In the genomic region with DNA sequence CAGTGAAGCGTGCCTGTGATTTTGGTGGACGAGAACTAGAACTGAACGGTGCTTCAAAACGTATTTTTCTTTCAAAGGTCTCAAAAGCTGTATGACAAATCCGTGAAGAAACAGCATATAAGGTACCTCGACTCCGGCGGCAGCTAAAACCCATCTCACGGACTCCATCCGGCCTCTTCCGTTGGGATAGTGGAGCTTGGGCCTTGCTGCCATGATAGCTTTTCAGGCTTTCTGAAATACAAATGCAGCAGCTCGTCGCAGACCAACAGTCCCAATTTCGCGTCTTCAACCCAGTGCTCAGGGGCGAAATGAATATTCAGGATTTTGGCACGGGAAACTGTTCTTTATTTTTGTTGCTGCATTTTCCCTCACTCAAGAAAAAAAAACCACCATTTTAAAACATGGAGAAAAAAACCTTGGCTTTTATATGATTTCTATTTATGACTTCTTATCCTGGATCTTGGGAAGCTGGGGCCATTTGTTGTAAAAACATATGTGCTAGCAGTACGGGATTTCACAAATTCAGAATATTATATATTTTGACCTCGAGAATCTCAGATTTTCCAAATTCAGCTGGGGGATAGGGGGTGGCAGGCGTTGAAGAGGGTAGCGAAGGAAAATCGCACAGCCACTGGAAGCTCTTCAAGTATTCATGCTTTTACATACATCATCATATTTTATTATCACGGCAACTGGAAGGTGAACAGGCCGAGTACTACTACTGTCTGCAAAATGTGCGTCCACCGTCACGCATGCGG, we compare ENCODE assay signal across 1 cellular context.
A peak's percentile ranks its signal among the peaks of the same experiment; 100 is the strongest.
TF ChIP-seq lines count a peak whose summit lies in the region.

No MANE protein-coding gene starts in this region.

TF ChIP-seq in K562, 482 proteins besides CTCF, POLR2A, EP300 and RAD21 (continued from another document):
- TF ChIP-seq, protein P1, sequence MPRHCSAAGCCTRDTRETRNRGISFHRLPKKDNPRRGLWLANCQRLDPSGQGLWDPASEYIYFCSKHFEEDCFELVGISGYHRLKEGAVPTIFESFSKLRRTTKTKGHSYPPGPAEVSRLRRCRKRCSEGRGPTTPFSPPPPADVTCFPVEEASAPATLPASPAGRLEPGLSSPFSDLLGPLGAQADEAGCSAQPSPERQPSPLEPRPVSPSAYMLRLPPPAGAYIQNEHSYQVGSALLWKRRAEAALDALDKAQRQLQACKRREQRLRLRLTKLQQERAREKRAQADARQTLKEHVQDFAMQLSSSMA (CRISPR knock-in tag; IDR thresholded peaks at IDR 0.05): no peak
- TF ChIP-seq PHB2 (IDR thresholded peaks at IDR 0.05; ENCODE audit: low read depth): no peak
- TF ChIP-seq U2AF1 (optimal IDR thresholded peaks at IDR 0.05; ENCODE audit: low read depth, low read length): no peak
- TF ChIP-seq RBM25 (IDR thresholded peaks at IDR 0.05; ENCODE audit: low read depth, low read length, severe bottlenecking): no peak
- TF ChIP-seq HMG20B (CRISPR knock-in tag; IDR thresholded peaks at IDR 0.05): no peak
- TF ChIP-seq, protein P2, sequence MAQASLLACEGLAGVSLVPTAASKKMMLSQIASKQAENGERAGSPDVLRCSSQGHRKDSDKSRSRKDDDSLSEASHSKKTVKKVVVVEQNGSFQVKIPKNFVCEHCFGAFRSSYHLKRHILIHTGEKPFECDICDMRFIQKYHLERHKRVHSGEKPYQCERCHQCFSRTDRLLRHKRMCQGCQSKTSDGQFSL (CRISPR knock-in tag; IDR thresholded peaks at IDR 0.05): no peak
- TF ChIP-seq, protein P2 (tag; IDR thresholded peaks at IDR 0.05): 0 out of 4 replicates have a peak, but pooled peaks of 1 of the 2 experiments have one; percentile 26
- no peak for TF ChIP-seq ZNF644 (tag; IDR thresholded peaks at IDR 0.05; ENCODE audit: low read depth)
- TF ChIP-seq DPF2 (IDR thresholded peaks at IDR 0.05): no peak
- TF ChIP-seq, protein P3, sequence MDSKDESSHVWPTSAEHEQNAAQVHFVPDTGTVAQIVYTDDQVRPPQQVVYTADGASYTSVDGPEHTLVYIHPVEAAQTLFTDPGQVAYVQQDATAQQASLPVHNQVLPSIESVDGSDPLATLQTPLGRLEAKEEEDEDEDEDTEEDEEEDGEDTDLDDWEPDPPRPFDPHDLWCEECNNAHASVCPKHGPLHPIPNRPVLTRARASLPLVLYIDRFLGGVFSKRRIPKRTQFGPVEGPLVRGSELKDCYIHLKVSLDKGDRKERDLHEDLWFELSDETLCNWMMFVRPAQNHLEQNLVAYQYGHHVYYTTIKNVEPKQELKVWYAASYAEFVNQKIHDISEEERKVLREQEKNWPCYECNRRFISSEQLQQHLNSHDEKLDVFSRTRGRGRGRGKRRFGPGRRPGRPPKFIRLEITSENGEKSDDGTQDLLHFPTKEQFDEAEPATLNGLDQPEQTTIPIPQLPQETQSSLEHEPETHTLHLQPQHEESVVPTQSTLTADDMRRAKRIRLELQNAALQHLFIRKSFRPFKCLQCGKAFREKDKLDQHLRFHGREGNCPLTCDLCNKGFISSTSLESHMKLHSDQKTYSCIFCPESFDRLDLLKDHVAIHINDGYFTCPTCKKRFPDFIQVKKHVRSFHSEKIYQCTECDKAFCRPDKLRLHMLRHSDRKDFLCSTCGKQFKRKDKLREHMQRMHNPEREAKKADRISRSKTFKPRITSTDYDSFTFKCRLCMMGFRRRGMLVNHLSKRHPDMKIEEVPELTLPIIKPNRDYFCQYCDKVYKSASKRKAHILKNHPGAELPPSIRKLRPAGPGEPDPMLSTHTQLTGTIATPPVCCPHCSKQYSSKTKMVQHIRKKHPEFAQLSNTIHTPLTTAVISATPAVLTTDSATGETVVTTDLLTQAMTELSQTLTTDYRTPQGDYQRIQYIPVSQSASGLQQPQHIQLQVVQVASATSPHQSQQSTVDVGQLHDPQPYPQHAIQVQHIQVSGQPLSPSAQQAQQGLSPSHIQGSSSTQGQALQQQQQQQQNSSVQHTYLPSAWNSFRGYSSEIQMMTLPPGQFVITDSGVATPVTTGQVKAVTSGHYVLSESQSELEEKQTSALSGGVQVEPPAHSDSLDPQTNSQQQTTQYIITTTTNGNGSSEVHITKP (IDR thresholded peaks at IDR 0.05; ENCODE audit: partially characterized antibody): peak; percentile 34
- no peak for TF ChIP-seq ZBTB7A (IDR thresholded peaks at IDR 0.05; ENCODE audit: borderline replicate concordance, control insufficient read depth, low read depth, low read length)
- no peak for TF ChIP-seq ZFP36 (IDR thresholded peaks at IDR 0.05; ENCODE audit: low read depth, low read length, partially characterized antibody)
- no peak for TF ChIP-seq KLF13 (tag; IDR thresholded peaks at IDR 0.05; ENCODE audit: borderline replicate concordance, low read depth)
- TF ChIP-seq ZNF347 (CRISPR knock-in tag; IDR thresholded peaks at IDR 0.05; ENCODE audit: low read depth): no peak
- no peak for TF ChIP-seq YY1 (IDR thresholded peaks at IDR 0.05; ENCODE audit: borderline replicate concordance in 1 of 3, control insufficient read depth in 1 of 3, extremely low read depth in 1 of 3, insufficient read depth in 3 of 3, insufficient read length in 1 of 3, insufficient replicate concordance in 2 of 3, low read depth in 1 of 3, low read length in 2 of 3)
- TF ChIP-seq, protein P4, sequence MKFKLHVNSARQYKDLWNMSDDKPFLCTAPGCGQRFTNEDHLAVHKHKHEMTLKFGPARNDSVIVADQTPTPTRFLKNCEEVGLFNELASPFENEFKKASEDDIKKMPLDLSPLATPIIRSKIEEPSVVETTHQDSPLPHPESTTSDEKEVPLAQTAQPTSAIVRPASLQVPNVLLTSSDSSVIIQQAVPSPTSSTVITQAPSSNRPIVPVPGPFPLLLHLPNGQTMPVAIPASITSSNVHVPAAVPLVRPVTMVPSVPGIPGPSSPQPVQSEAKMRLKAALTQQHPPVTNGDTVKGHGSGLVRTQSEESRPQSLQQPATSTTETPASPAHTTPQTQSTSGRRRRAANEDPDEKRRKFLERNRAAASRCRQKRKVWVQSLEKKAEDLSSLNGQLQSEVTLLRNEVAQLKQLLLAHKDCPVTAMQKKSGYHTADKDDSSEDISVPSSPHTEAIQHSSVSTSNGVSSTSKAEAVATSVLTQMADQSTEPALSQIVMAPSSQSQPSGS (CRISPR knock-in tag; IDR thresholded peaks at IDR 0.05): no peak
- TF ChIP-seq, protein P5, sequence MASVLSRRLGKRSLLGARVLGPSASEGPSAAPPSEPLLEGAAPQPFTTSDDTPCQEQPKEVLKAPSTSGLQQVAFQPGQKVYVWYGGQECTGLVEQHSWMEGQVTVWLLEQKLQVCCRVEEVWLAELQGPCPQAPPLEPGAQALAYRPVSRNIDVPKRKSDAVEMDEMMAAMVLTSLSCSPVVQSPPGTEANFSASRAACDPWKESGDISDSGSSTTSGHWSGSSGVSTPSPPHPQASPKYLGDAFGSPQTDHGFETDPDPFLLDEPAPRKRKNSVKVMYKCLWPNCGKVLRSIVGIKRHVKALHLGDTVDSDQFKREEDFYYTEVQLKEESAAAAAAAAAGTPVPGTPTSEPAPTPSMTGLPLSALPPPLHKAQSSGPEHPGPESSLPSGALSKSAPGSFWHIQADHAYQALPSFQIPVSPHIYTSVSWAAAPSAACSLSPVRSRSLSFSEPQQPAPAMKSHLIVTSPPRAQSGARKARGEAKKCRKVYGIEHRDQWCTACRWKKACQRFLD (CRISPR knock-in tag; IDR thresholded peaks at IDR 0.05): 0 out of 2 replicates have a peak, but pooled peaks have one; percentile 9
- no peak for TF ChIP-seq ZNF224 (CRISPR knock-in tag; IDR thresholded peaks at IDR 0.05)
- TF ChIP-seq PHF21A (IDR thresholded peaks at IDR 0.05; ENCODE audit: borderline replicate concordance, low read depth): no peak
- TF ChIP-seq, protein P6, sequence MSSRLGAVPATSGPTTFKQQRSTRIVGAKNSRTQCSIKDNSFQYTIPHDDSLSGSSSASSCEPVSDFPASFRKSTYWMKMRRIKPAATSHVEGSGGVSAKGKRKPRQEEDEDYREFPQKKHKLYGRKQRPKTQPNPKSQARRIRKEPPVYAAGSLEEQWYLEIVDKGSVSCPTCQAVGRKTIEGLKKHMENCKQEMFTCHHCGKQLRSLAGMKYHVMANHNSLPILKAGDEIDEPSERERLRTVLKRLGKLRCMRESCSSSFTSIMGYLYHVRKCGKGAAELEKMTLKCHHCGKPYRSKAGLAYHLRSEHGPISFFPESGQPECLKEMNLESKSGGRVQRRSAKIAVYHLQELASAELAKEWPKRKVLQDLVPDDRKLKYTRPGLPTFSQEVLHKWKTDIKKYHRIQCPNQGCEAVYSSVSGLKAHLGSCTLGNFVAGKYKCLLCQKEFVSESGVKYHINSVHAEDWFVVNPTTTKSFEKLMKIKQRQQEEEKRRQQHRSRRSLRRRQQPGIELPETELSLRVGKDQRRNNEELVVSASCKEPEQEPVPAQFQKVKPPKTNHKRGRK (tag; IDR thresholded peaks at IDR 0.05): no peak
- no peak for TF ChIP-seq ZNF551 (CRISPR knock-in tag; IDR thresholded peaks at IDR 0.05)
- no peak for TF ChIP-seq SIN3B (IDR thresholded peaks at IDR 0.05; ENCODE audit: low read depth)
- no peak for TF ChIP-seq CBX3 (IDR thresholded peaks at IDR 0.05; ENCODE audit: borderline replicate concordance in 1 of 2, low read length in 2 of 2)
- TF ChIP-seq KAT2B (IDR thresholded peaks at IDR 0.05; ENCODE audit: low read depth, low read length): no peak
- TF ChIP-seq, protein P7, sequence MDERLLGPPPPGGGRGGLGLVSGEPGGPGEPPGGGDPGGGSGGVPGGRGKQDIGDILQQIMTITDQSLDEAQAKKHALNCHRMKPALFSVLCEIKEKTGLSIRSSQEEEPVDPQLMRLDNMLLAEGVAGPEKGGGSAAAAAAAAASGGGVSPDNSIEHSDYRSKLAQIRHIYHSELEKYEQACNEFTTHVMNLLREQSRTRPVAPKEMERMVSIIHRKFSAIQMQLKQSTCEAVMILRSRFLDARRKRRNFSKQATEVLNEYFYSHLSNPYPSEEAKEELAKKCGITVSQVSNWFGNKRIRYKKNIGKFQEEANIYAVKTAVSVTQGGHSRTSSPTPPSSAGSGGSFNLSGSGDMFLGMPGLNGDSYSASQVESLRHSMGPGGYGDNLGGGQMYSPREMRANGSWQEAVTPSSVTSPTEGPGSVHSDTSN (CRISPR knock-in tag; IDR thresholded peaks at IDR 0.05; ENCODE audit: low read depth): no peak
- TF ChIP-seq, protein P7 (tag; conservative IDR thresholded peaks at IDR 0.05; ENCODE audit: low read depth): no peak
